8 cellular contexts compared by ENCODE assay signal in genomic region chr2:224983719-224984388, GRCh38. TPM values are rescaled to one million over a fixed set of nuclear protein-coding genes. Genes with fewer than 3 reads are reported as not detected.
DNase-seq lines count a peak whose midpoint lies in the region; ATAC-seq and TF ChIP-seq lines count a peak whose summit lies in the region.

No MANE protein-coding gene starts in this region.

- H3K4me1 Mint-ChIP-seq in activated CD4-positive, alpha-beta T cell treated with anti-CD3 and anti-CD28 coated beads, Interleukin-2, amount 10 ng/mL, durations not matched to agents 7 days and 5 days, result peaks cover 84% of the 10 kb centered on the region

- H3K27ac Mint-ChIP-seq in activated CD4-positive, alpha-beta T cell treated with anti-CD3 and anti-CD28 coated beads, Interleukin-2, amount 10 ng/mL, durations not matched to agents 7 days and 5 days, result peak overlapping the region; percentile 88

- TF ChIP-seq CTCF in left lung (IDR thresholded peaks at IDR 0.05) (no peak), thoracic aorta (IDR thresholded peaks at IDR 0.05) (no peak)

- peaks cover 60% of the 10 kb centered on the region for H3K36me3 Mint-ChIP-seq in activated CD4-positive, alpha-beta T cell treated with anti-CD3 and anti-CD28 coated beads, Interleukin-2, amount 10 ng/mL, durations not matched to agents 7 days and 5 days (ENCODE audit: low read depth)

- ATAC-seq in left lung (peak; percentile 42), thoracic aorta (ENCODE audit: insufficient number of reproducible peaks, low FRiP score, low read depth) (no peak), GM19328 (IDR thresholded peaks at IDR 0.05; ENCODE audit: unreplicated experiment) (no peak), GM18907 (IDR thresholded peaks at IDR 0.05; ENCODE audit: unreplicated experiment) (no peak)

- no peaks in the 10 kb centered on the region for H3K27me3 ChIP-seq in left lung
- no peaks in the 10 kb centered on the region for H3K27me3 ChIP-seq in thoracic aorta (replicated peaks; ENCODE audit: insufficient read depth)

- H3K4me3 ChIP-seq in left lung, result no peak overlapping the region
- peak overlapping the region; percentile 67 for H3K4me3 ChIP-seq in thoracic aorta

- H3K27ac ChIP-seq in angular gyrus (ENCODE audit: low read depth, low read length) (peak overlapping the region; percentile 59), left lung (peak overlapping the region; percentile 49 to 81), thoracic aorta (peak overlapping the region; percentile 74 to 76)

- POLR2A ChIA-PET in activated CD4-positive, alpha-beta T cell treated with anti-CD3 and anti-CD28 coated beads, Interleukin-2, amount 10 ng/mL, durations not matched to agents 7 days and 5 days (lab: Charles Lee), result interaction anchor here (0.6 kb wide), 2 partner anchors 27 to 36 kb away, joined by 3 to 8 read pairs; no protein-coding TSS in a partner anchor

- H3K4me1 ChIP-seq in left lung, result peaks cover 6 to 13% of the 10 kb centered on the region in 2 donors
- H3K4me1 ChIP-seq in thoracic aorta (ENCODE audit: control insufficient read depth in 1 of 2, low read depth in 2 of 2), result peaks cover 6 to 26% of the 10 kb centered on the region in 2 donors

- H3K36me3 ChIP-seq in left lung (no peaks in the 10 kb centered on the region), thoracic aorta (no peaks in the 10 kb centered on the region)

- H3K4me3 Mint-ChIP-seq in activated CD4-positive, alpha-beta T cell treated with anti-CD3 and anti-CD28 coated beads, Interleukin-2, amount 10 ng/mL, durations not matched to agents 7 days and 5 days, result peak overlapping the region; percentile 52

- no peaks in the 10 kb centered on the region for H3K9me3 ChIP-seq in left lung
- no peaks in the 10 kb centered on the region for H3K9me3 ChIP-seq in thoracic aorta

- CTCF ChIA-PET in activated CD4-positive, alpha-beta T cell treated with anti-CD3 and anti-CD28 coated beads, Interleukin-2, amount 10 ng/mL, durations not matched to agents 7 days and 5 days (lab: Charles Lee), result interaction anchor here (0.6 to 1.9 kb wide), 9 partner anchors 9 to 1663 kb away, joined by 3 to 5 read pairs (median 4); no protein-coding TSS in a partner anchor

- intact Hi-C loops in left lung (cut with DNase I), result no loop called here

- no peaks in the 10 kb centered on the region for H3K27me3 Mint-ChIP-seq in activated CD4-positive, alpha-beta T cell treated with anti-CD3 and anti-CD28 coated beads, Interleukin-2, amount 10 ng/mL, durations not matched to agents 7 days and 5 days

- H3K9me3 Mint-ChIP-seq in activated CD4-positive, alpha-beta T cell treated with anti-CD3 and anti-CD28 coated beads, Interleukin-2, amount 10 ng/mL, durations not matched to agents 7 days and 5 days, result peaks cover 2% of the 10 kb centered on the region

- no peak for DNase-seq in activated CD4-positive, alpha-beta T cell treated with anti-CD3 and anti-CD28 coated beads, Interleukin-2, amount 10 ng/mL, durations not matched to agents 7 days and 5 days
- no peak for DNase-seq in activated CD4-positive, alpha-beta T cell treated with anti-CD3 and anti-CD28 coated beads, Interleukin-2, amount 50 U/mL, for 4 hours
- DNase-seq in left lung (no peak), thoracic aorta (ENCODE audit: low spot score) (no peak), RPMI8226 (no peak)

RNA-seq across cellular contexts. Expression of gene DOCK10, which starts 58.4 kb away (rescaled TPM):
- 100 to 1,000 TPM; 269 to 281 TPM for total RNA-seq in activated CD4-positive, alpha-beta T cell treated with anti-CD3 and anti-CD28 coated beads, Interleukin-2, amount 10 ng/mL, durations not matched to agents 7 days and 5 days
- total RNA-seq in left lung (10 to 100 TPM; 17.8 to 47.4 TPM), thoracic aorta (10 to 100 TPM; 44.9 to 53.0 TPM)

Comparison
In these comparisons a context has a peak if more than half of its experiments do, and no peak if none do; other contexts are left out.
1. RNA of gene DOCK10, which starts 58.4 kb away (total RNA-seq): 269 to 281 TPM in activated CD4-positive, alpha-beta T cell treated with anti-CD3 and anti-CD28 coated beads, Interleukin-2, amount 10 ng/mL, durations not matched to agents 7 days and 5 days; 44.9 to 53.0 TPM in thoracic aorta and 17.8 to 47.4 TPM in left lung; every median in the first group is over 4 times any median in the second.
2. Peak in every context shown above with its lines, with median percentiles within 50 percentile points of each other: H3K27ac ChIP-seq.